1 cellular context compared by ENCODE assay signal in the genomic region with DNA sequence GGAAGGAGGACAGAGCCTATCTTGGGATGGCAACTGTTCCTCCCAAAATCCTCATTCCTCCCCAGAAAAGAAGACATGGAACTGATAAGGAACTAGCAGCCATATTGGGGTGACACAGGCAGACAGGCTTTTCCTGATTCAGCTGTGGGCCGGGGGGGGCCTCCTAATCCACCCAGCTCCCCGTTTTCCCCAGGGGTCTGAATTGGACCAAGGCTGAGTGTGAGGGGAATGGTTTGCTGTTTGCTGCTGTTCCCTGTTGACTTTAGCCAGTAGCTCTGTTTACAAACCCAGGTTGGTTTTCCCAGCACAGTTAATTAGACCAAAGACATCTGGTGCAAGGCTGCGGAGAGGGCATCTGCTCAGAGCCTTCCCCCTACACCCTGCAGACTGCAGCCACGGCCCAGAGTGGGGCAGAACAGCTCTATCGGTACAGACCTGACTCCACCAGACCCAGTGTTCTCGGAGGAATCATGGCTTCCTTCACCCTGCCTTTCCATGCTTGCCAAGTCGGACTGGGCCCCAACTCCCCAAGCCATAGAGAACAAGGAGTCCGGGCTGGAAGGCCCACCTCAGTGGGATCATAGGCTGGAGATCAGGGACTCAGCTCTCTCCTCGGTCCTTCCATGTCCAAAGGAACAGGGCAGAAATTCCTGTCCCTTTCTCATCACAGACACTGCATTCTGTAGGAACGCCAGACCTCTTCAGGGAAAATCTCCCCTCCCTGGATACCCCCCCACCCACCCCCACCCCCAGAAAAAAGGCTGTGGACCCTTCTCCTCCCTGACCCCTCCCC.
A peak's percentile ranks its signal among the peaks of the same experiment; 100 is the strongest.
TF ChIP-seq lines count a peak whose summit lies in the region.

No MANE protein-coding gene starts in this region.

TF ChIP-seq in SK-N-SH treated with all-trans-retinoic acid at 6 μM for 48 hours, 23 proteins besides CTCF, POLR2A, EP300 and RAD21 (continued from another document):
- no peak for TF ChIP-seq OSR1 (CRISPR knock-in tag; IDR thresholded peaks at IDR 0.05)
- no peak for TF ChIP-seq ARNTL (CRISPR knock-in tag; IDR thresholded peaks at IDR 0.05; ENCODE audit: borderline replicate concordance, low read depth)
- TF ChIP-seq ZNF70 (CRISPR knock-in tag; IDR thresholded peaks at IDR 0.05), result peak; percentile 81
- TF ChIP-seq GLIS3 (CRISPR knock-in tag; IDR thresholded peaks at IDR 0.05), result no peak
- no peak for TF ChIP-seq SNAI2 (CRISPR knock-in tag; IDR thresholded peaks at IDR 0.05)
- no peak for TF ChIP-seq ISL1 (CRISPR knock-in tag; IDR thresholded peaks at IDR 0.05)
- TF ChIP-seq ZC3H10 (CRISPR knock-in tag; IDR thresholded peaks at IDR 0.05), result no peak
- no peak for TF ChIP-seq ZFP3 (CRISPR knock-in tag; IDR thresholded peaks at IDR 0.05)
- no peak for TF ChIP-seq CSDC2 (CRISPR knock-in tag; IDR thresholded peaks at IDR 0.05)
- TF ChIP-seq, protein P1, sequence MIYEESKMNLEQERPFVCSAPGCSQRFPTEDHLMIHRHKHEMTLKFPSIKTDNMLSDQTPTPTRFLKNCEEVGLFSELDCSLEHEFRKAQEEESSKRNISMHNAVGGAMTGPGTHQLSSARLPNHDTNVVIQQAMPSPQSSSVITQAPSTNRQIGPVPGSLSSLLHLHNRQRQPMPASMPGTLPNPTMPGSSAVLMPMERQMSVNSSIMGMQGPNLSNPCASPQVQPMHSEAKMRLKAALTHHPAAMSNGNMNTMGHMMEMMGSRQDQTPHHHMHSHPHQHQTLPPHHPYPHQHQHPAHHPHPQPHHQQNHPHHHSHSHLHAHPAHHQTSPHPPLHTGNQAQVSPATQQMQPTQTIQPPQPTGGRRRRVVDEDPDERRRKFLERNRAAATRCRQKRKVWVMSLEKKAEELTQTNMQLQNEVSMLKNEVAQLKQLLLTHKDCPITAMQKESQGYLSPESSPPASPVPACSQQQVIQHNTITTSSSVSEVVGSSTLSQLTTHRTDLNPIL (CRISPR knock-in tag; IDR thresholded peaks at IDR 0.05; ENCODE audit: low read depth), result no peak
- TF ChIP-seq ZFP30 (CRISPR knock-in tag; IDR thresholded peaks at IDR 0.05), result 0 out of 2 replicates have a peak, but pooled peaks have one; percentile 16
- TF ChIP-seq TCF4 (CRISPR knock-in tag; IDR thresholded peaks at IDR 0.05; ENCODE audit: borderline replicate concordance), result peak; percentile 97
- TF ChIP-seq CSRNP3 (CRISPR knock-in tag; IDR thresholded peaks at IDR 0.05), result no peak
